17 cellular contexts compared by ENCODE assay signal in the genomic region with DNA sequence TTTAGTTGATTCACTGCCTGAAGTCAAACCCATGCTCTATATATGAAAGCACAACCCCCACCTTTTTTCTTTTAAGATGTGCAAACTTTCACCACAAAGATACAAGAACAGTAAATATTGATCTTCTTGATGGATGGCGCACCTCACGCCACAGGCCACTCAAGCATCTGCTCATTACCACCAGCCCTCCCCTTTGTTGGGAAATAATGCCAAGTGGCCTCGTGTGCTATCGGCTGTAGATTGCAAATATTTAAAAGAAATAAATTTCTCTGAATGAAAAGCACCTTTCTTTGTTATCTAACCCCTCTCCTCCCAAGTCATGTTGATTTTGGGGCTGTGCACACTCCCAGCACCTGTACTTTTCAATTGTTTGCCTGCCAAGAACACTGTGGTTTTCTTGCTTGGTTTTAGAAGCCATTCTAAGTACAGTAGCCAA.
A peak's percentile ranks its signal among the peaks of the same experiment; 100 is the strongest.
DNase-seq lines count a peak whose midpoint lies in the region; ATAC-seq and TF ChIP-seq lines count a peak whose summit lies in the region.
"Had no signal": no experiment of that assay in that cellular context is flagged by ENCODE, and none has a peak within 500 bp of the region (broad histone marks: within the 10 kb centered on the region; RNA-seq: fewer than 3 reads in every experiment).

No MANE protein-coding gene starts in this region.

- no peaks in the 10 kb centered on the region for H3K36me3 ChIP-seq in left lung
- H3K36me3 ChIP-seq: gastroesophageal sphincter, neural progenitor cell, SJSA1 had no signal

- no peaks in the 10 kb centered on the region for H3K4me1 ChIP-seq in left lung
- H3K4me1 ChIP-seq: gastroesophageal sphincter, neural progenitor cell, SJSA1 had no signal

- H3K27ac ChIP-seq in left lung, result no peak overlapping the region
- no peak overlapping the region for H3K27ac ChIP-seq in coronary artery
- H3K27ac ChIP-seq: gastroesophageal sphincter, neural progenitor cell, SJSA1 had no signal

- ATAC-seq in left lung (peak; percentile 66), GM18868 (IDR thresholded peaks at IDR 0.05; ENCODE audit: unreplicated experiment) (no peak)
- ATAC-seq: gastroesophageal sphincter, right cardiac atrium had no signal

- DNase-seq in DMS153 treated with DMSO at 0.1 percent for 48 hours (lab: John Stamatoyannopoulos, UW; ENCODE audit: unreplicated experiment), result peak; percentile 100
- DNase-seq in NCI-H128 (lab: John Stamatoyannopoulos, UW; ENCODE audit: unreplicated experiment), result peak; percentile 33
- peak; percentile 22 for DNase-seq in NCI-H2227 (lab: John Stamatoyannopoulos, UW; ENCODE audit: unreplicated experiment)
- DNase-seq in left lung, result peak in 1 of 2 donors; percentile 15
- no peak for DNase-seq in coronary artery (ENCODE audit: low spot score)
- DNase-seq in T-helper 1 cell, result no peak
- DNase-seq in KG1 (lab: John Stamatoyannopoulos, UW), result no peak
- DNase-seq: activated T-cell treated with anti-CD3 and anti-CD28 coated beads, Interleukin-2, amount 50 U/mL, for 72 hours; amygdala; HCEC 1CT; KBM-7; NCI-H2171 treated with DMSO at 0.1 percent for 48 hours; right cardiac atrium had no signal

- intact Hi-C loops in left lung (cut with DNase I), result no loop called here

- H3K4me3 ChIP-seq in left lung (no peak overlapping the region), coronary artery (no peak overlapping the region)
- H3K4me3 ChIP-seq: gastroesophageal sphincter, neural progenitor cell, SJSA1 had no signal

- H3K27me3 ChIP-seq in left lung, result no peaks in the 10 kb centered on the region
- H3K27me3 ChIP-seq: gastroesophageal sphincter, neural progenitor cell had no signal

- TF ChIP-seq CTCF in left lung (IDR thresholded peaks at IDR 0.05), result no peak
- TF ChIP-seq CTCF in coronary artery (IDR thresholded peaks at IDR 0.05), result no peak

- no peaks in the 10 kb centered on the region for H3K9me3 ChIP-seq in left lung
- H3K9me3 ChIP-seq: gastroesophageal sphincter, SJSA1 had no signal

Comparison
In these comparisons a context has a peak if more than half of its experiments do, and no peak if none do; other contexts are left out.
1. DNase-seq: peak in DMS153 treated with DMSO at 0.1 percent for 48 hours (single experiment), NCI-H128 (single experiment) and NCI-H2227 (single experiment); none in coronary artery (single experiment), T-helper 1 cell (0 of 5) and KG1 (single experiment).